In the genomic region with DNA sequence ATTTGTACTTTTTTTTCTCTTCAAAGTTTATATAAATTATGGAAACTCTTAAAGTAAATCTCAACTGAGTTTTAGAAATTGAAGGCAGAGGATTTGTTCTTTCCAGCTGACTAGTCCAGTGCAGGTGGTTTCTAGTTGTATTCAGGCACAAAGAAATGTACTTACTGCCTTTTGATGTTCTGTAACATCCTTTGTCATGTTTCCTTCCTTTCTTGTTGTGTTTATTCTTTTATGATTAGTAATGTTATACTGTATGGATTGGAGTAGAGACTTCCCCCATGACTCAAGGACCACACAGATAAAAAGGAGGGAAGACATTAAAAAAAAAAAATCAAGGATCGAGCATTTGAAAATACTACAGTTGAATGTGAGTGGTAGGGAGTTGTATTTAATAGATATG, we compare ENCODE assay signal across 14 cellular contexts. TPM values are rescaled to one million over a fixed set of nuclear protein-coding genes. Genes with fewer than 3 reads are reported as not detected.
DNase-seq lines count a peak whose midpoint lies in the region; ATAC-seq and TF ChIP-seq lines count a peak whose summit lies in the region.
"Had no signal": no experiment of that assay in that cellular context is flagged by ENCODE, and none has a peak within 500 bp of the region (broad histone marks: within the 10 kb centered on the region; RNA-seq: fewer than 3 reads in every experiment).

No MANE protein-coding gene starts in this region.

- peaks cover 28% of the 10 kb centered on the region for H3K36me3 Mint-ChIP-seq in activated naive CD4-positive, alpha-beta T cell treated with anti-CD3 and anti-CD28 coated beads for 36 hours (ENCODE audit: low read depth)

- peaks cover 16% of the 10 kb centered on the region for H3K36me3 ChIP-seq in OCI-LY1 (ENCODE audit: insufficient read depth, low read length)
- peaks cover 0 to 20% (median 17%) of the 10 kb centered on the region in 9 donors for H3K36me3 ChIP-seq in heart left ventricle
- H3K36me3 ChIP-seq in PC-9 (ENCODE audit: low read depth) = peaks cover 22% of the 10 kb centered on the region

- H3K4me3 ChIP-seq in OCI-LY1 (ENCODE audit: low read depth, low read length, poor library complexity, severe bottlenecking) = no peak overlapping the region
- H3K4me3 ChIP-seq in heart left ventricle = no peak overlapping the region
- H3K4me3 ChIP-seq in PC-9 = no peak overlapping the region

- no peak for TF ChIP-seq POLR2A in heart left ventricle (IDR thresholded peaks at IDR 0.05)

- no peak for DNase-seq in activated naive CD4-positive, alpha-beta T cell treated with anti-CD3 and anti-CD28 coated beads for 36 hours
- DNase-seq in activated naive CD4-positive, alpha-beta T cell treated with Interleukin-2 at 50 U/mL for 16 hours = no peak
- DNase-seq in amniotic epithelial cell (ENCODE audit: low read depth) (peak; percentile 16), UCSD-AML1 (lab: John Stamatoyannopoulos, UW; ENCODE audit: unreplicated experiment) (no peak), heart left ventricle (no peak), PC-9 (no peak)
- DNase-seq in stimulated activated naive CD8-positive, alpha-beta T cell treated with anti-CD3 and anti-CD28 coated beads, Interleukin-15, amount 100 ng/mL, for 72 hours = no peak
- DNase-seq: activated gamma-delta T cell treated with Interleukin-2 at 50 U/mL for 16 hours; effector CD4-positive, alpha-beta T cell; NCI-H2107; NCI-H748 treated with DMSO at 0.1 percent for 48 hours; RPMI8226 had no signal

- peaks cover 88% of the 10 kb centered on the region for H3K4me1 ChIP-seq in OCI-LY1 (ENCODE audit: insufficient read depth, low read length, severe bottlenecking)
- H3K4me1 ChIP-seq in heart left ventricle = peaks cover 0 to 75% (median 24%) of the 10 kb centered on the region in 12 donors
- peaks cover 6% of the 10 kb centered on the region for H3K4me1 ChIP-seq in PC-9 (replicated peaks; ENCODE audit: insufficient read depth)
- H3K4me1 ChIP-seq: parathyroid adenoma had no signal

- H3K79me2 ChIP-seq in OCI-LY1 (ENCODE audit: insufficient read depth, low read length) (peaks cover 81% of the 10 kb centered on the region), PC-9 (ENCODE audit: low read depth) (peaks cover 79% of the 10 kb centered on the region)

- H3K27me3 Mint-ChIP-seq in activated naive CD4-positive, alpha-beta T cell treated with anti-CD3 and anti-CD28 coated beads for 36 hours (ENCODE audit: low read depth) = no peaks in the 10 kb centered on the region
- no peaks in the 10 kb centered on the region for H3K27me3 Mint-ChIP-seq in stimulated activated naive CD8-positive, alpha-beta T cell treated with anti-CD3 and anti-CD28 coated beads, Interleukin-15, amount 100 ng/mL, for 72 hours

- H3K27me3 ChIP-seq in OCI-LY1 (ENCODE audit: insufficient read depth, low read length) (no peaks in the 10 kb centered on the region), heart left ventricle (no peaks in the 10 kb centered on the region), PC-9 (ENCODE audit: insufficient read depth, low read depth) (no peaks in the 10 kb centered on the region)

- H3K4me1 Mint-ChIP-seq in activated naive CD4-positive, alpha-beta T cell treated with anti-CD3 and anti-CD28 coated beads for 36 hours (ENCODE audit: low read depth) = peaks cover 80% of the 10 kb centered on the region
- H3K4me1 Mint-ChIP-seq in stimulated activated naive CD8-positive, alpha-beta T cell treated with anti-CD3 and anti-CD28 coated beads, Interleukin-15, amount 100 ng/mL, for 72 hours = peaks cover 90% of the 10 kb centered on the region

- H3K27ac ChIP-seq in OCI-LY1 (ENCODE audit: low read depth, low read length, poor library complexity, severe bottlenecking) (peak overlapping the region; percentile 21), heart left ventricle (no peak overlapping the region), PC-9 (no peak overlapping the region)
- H3K27ac ChIP-seq: parathyroid adenoma had no signal

- no peak overlapping the region for H3K4me3 Mint-ChIP-seq in activated naive CD4-positive, alpha-beta T cell treated with anti-CD3 and anti-CD28 coated beads for 36 hours
- H3K4me3 Mint-ChIP-seq in stimulated activated naive CD8-positive, alpha-beta T cell treated with anti-CD3 and anti-CD28 coated beads, Interleukin-15, amount 100 ng/mL, for 72 hours = peak overlapping the region; percentile 41

- intact Hi-C loops in activated naive CD4-positive, alpha-beta T cell treated with anti-CD3 and anti-CD28 coated beads for 36 hours (cut with micrococcal nuclease) = loop anchor here (10.0 kb wide), 3 partner anchors 1158 to 1312 kb away; partner anchors contain the start of gene RHOC
- intact Hi-C loops in heart left ventricle (cut with DNase I) = no loop called here
- intact Hi-C loops in PC-9 (cut with micrococcal nuclease; ENCODE audit: unreplicated experiment) = no loop called here

- H4K20me1 ChIP-seq in OCI-LY1 (ENCODE audit: insufficient read depth, low read length) (no peaks in the 10 kb centered on the region), PC-9 (ENCODE audit: insufficient read depth) (peaks cover 27% of the 10 kb centered on the region)

- peak overlapping the region; percentile 22 for H3K27ac Mint-ChIP-seq in activated naive CD4-positive, alpha-beta T cell treated with anti-CD3 and anti-CD28 coated beads for 36 hours
- H3K27ac Mint-ChIP-seq in stimulated activated naive CD8-positive, alpha-beta T cell treated with anti-CD3 and anti-CD28 coated beads, Interleukin-15, amount 100 ng/mL, for 72 hours = peak overlapping the region; percentile 3 to 82

- CTCF ChIA-PET in activated naive CD4-positive, alpha-beta T cell treated with anti-CD3 and anti-CD28 coated beads for 36 hours (lab: Charles Lee) = interaction anchor here (0.7 kb wide), 1 partner anchor 37 kb away, joined by 8 read pairs; no protein-coding TSS in a partner anchor
- CTCF ChIA-PET in PC-9 (lab: Charles Lee) = no interaction called here

- H2AFZ ChIP-seq in OCI-LY1 (ENCODE audit: low read length) = no peak overlapping the region
- no peak overlapping the region for H2AFZ ChIP-seq in PC-9
- H2AFZ ChIP-seq: parathyroid adenoma had no signal

- no peaks in the 10 kb centered on the region for H3K9me3 Mint-ChIP-seq in activated naive CD4-positive, alpha-beta T cell treated with anti-CD3 and anti-CD28 coated beads for 36 hours
- no peaks in the 10 kb centered on the region for H3K9me3 Mint-ChIP-seq in stimulated activated naive CD8-positive, alpha-beta T cell treated with anti-CD3 and anti-CD28 coated beads, Interleukin-15, amount 100 ng/mL, for 72 hours

- no peak for ATAC-seq in stimulated activated naive CD8-positive, alpha-beta T cell treated with anti-CD3 and anti-CD28 coated beads, Interleukin-15, amount 100 ng/mL, for 72 hours
- no peak for ATAC-seq in heart left ventricle

- POLR2A ChIA-PET in PC-9 (lab: Charles Lee; ENCODE audit: unreplicated experiment) = interaction anchor here (0.6 kb wide), 1 partner anchor 11 kb away, joined by 16 read pairs; no protein-coding TSS in a partner anchor

- 77 to 94% (median 81%) methylated on average over 1 of the region's 1 CpG for WGBS in heart left ventricle, 4 donors

- no peak overlapping the region for H3K9ac ChIP-seq in OCI-LY1 (ENCODE audit: low read length)
- H3K9ac ChIP-seq: parathyroid adenoma had no signal

- TF ChIP-seq CTCF in OCI-LY1 (IDR thresholded peaks at IDR 0.05; ENCODE audit: low read length) (no peak), heart left ventricle (IDR thresholded peaks at IDR 0.05) (no peak), PC-9 (conservative IDR thresholded peaks at IDR 0.05) (no peak)

- H3K9me3 ChIP-seq in OCI-LY1 (ENCODE audit: low read length) = no peaks in the 10 kb centered on the region
- peaks cover 0 to 4% (median 0%) of the 10 kb centered on the region in 12 donors for H3K9me3 ChIP-seq in heart left ventricle
- H3K9me3 ChIP-seq in PC-9 (ENCODE audit: insufficient read depth, low read depth) = no peaks in the 10 kb centered on the region

- BruUV-seq in PC-9 (replicated peaks; lab: Mats Ljungman, UMichigan) = no TSS peak

- H3K4me2 ChIP-seq in OCI-LY1 (ENCODE audit: low read length) = peak overlapping the region; percentile 2; the same call in 1 of the 2 replicates
- H3K4me2 ChIP-seq in PC-9 = no peak overlapping the region

- H3K9me2 ChIP-seq in OCI-LY1 (ENCODE audit: low read depth, low read length) = no peaks in the 10 kb centered on the region
- no peaks in the 10 kb centered on the region for H3K9me2 ChIP-seq in PC-9 (ENCODE audit: insufficient read depth)

- H3F3A ChIP-seq in OCI-LY1 (ENCODE audit: insufficient read depth, low read length) = no peaks in the 10 kb centered on the region
- peaks cover under 1% of the 10 kb centered on the region for H3F3A ChIP-seq in PC-9 (ENCODE audit: insufficient read depth, low read depth)

RNA-seq across cellular contexts. Expression of gene HIPK1, which starts 8.0 kb away (rescaled TPM):
- 10 to 100 TPM; 47.7 to 51.0 TPM for total RNA-seq in activated naive CD4-positive, alpha-beta T cell treated with anti-CD3 and anti-CD28 coated beads for 36 hours
- total RNA-seq in heart left ventricle (100 to 1,000 TPM in 1 of 9 donors, 10 to 100 TPM in 8; 41.8 to 102 (median 62.7) TPM), PC-9 (2021) (20.0 and 26.3 TPM in 2 replicates)
- 10 to 100 TPM in 1 of 2 donors, 1 to 10 TPM in 1; 7.0 to 24.9 TPM for polyA plus RNA-seq in heart left ventricle

RNA-seq across cellular contexts. Expression of gene DCLRE1B, which starts 32.0 kb away (rescaled TPM):
- 10 to 100 TPM; 17.7 to 18.3 TPM for total RNA-seq in activated naive CD4-positive, alpha-beta T cell treated with anti-CD3 and anti-CD28 coated beads for 36 hours
- total RNA-seq in heart left ventricle (1 to 10 TPM; 1.2 to 6.0 (median 2.2) TPM), PC-9 (2021) (10.1 and 11.2 TPM in 2 replicates)
- polyA plus RNA-seq in heart left ventricle = 1 to 10 TPM in 1 of 2 donors, under 1 TPM in 1; 0.38 to 2.8 TPM

RNA-seq across cellular contexts. Expression of gene AP4B1, which starts 32.5 kb away (rescaled TPM):
- 10 to 100 TPM; 35.7 to 40.2 TPM for total RNA-seq in activated naive CD4-positive, alpha-beta T cell treated with anti-CD3 and anti-CD28 coated beads for 36 hours
- 10 to 100 TPM in 6 of 9 donors, 1 to 10 TPM in 3; 7.3 to 17.2 (median 10.8) TPM for total RNA-seq in heart left ventricle
- polyA plus RNA-seq in heart left ventricle = 1 to 10 TPM; 7.5 to 9.4 TPM
- 10.0 and 11.7 TPM in 2 replicates for total RNA-seq in PC-9 (2021)

RNA-seq across cellular contexts. Expression of gene OLFML3, which starts 42.1 kb away (rescaled TPM):
- under 1 TPM in 1 of 2 experiments, not detected in 1; 0.10 TPM for total RNA-seq in activated naive CD4-positive, alpha-beta T cell treated with anti-CD3 and anti-CD28 coated beads for 36 hours
- total RNA-seq in heart left ventricle = 10 to 100 TPM in 7 of 9 donors, 1 to 10 TPM in 2; 5.3 to 27.2 (median 13.5) TPM
- 1 to 10 TPM; 5.1 to 7.8 TPM for polyA plus RNA-seq in heart left ventricle
- total RNA-seq in PC-9 (2021) = 0.45 and 0.52 TPM in 2 replicates

RNA-seq across cellular contexts. Expression of gene BCL2L15, which starts 49.8 kb away (rescaled TPM):
- total RNA-seq in activated naive CD4-positive, alpha-beta T cell treated with anti-CD3 and anti-CD28 coated beads for 36 hours = under 1 TPM; 0.15 to 0.43 TPM
- total RNA-seq in heart left ventricle (under 1 TPM in 4 of 9 donors, not detected in 5; 0.07 to 0.61 (median 0.38) TPM), PC-9 (2021) (0.15 TPM in 1 of 2 replicates, not detected in the other)
- polyA plus RNA-seq in heart left ventricle = under 1 TPM; 0.01 to 0.08 TPM
